In genomic region chr2:84816426-84817026, GRCh38 we compare ENCODE assay signal across 10 cellular contexts.
DNase-seq lines count a peak whose midpoint lies in the region; ATAC-seq lines count a peak whose summit lies in the region.
"Had no signal": no experiment of that assay in that cellular context is flagged by ENCODE, and none has a peak within 500 bp of the region (broad histone marks: within the 10 kb centered on the region; RNA-seq: fewer than 3 reads in every experiment).

No MANE protein-coding gene starts in this region.

- peak overlapping the region; percentile 91 for H3K27ac Mint-ChIP-seq in activated T-helper 17 cell treated with anti-CD3 and anti-CD28 coated beads, Interleukin-2, amount 50 U/mL, for 72 hours
- H3K27ac Mint-ChIP-seq in immature natural killer cell = peak overlapping the region in 1 of 6 donors; percentile 32

- peaks cover 4% of the 10 kb centered on the region for H3K36me3 Mint-ChIP-seq in activated T-helper 17 cell treated with anti-CD3 and anti-CD28 coated beads, Interleukin-2, amount 50 U/mL, for 72 hours (ENCODE audit: low read depth)
- H3K36me3 Mint-ChIP-seq in immature natural killer cell = peaks cover 0 to 12% (median 3%) of the 10 kb centered on the region in 3 donors

- DNase-seq in left ventricle myocardium superior (no peak), immature natural killer cell (no peak), NCI-H774 (lab: John Stamatoyannopoulos, UW) (no peak), islet precursor cell (no peak)
- DNase-seq: activated naive CD4-positive, alpha-beta T cell; DMS79 treated with DMSO at 0.1 percent for 48 hours had no signal

- H3K4me1 Mint-ChIP-seq in activated T-helper 17 cell treated with anti-CD3 and anti-CD28 coated beads, Interleukin-2, amount 50 U/mL, for 72 hours = peaks cover 23% of the 10 kb centered on the region
- peaks cover 12 to 23% of the 10 kb centered on the region in 2 donors for H3K4me1 Mint-ChIP-seq in immature natural killer cell

- H3K27me3 Mint-ChIP-seq in activated T-helper 17 cell treated with anti-CD3 and anti-CD28 coated beads, Interleukin-2, amount 50 U/mL, for 72 hours = no peaks in the 10 kb centered on the region
- peaks cover 0 to 5% (median 4%) of the 10 kb centered on the region in 3 donors for H3K27me3 Mint-ChIP-seq in immature natural killer cell (ENCODE audit: low read depth in 3 of 3)

- no peaks in the 10 kb centered on the region for H3K9me3 Mint-ChIP-seq in activated T-helper 17 cell treated with anti-CD3 and anti-CD28 coated beads, Interleukin-2, amount 50 U/mL, for 72 hours
- H3K9me3 Mint-ChIP-seq in immature natural killer cell = no peaks in the 10 kb centered on the region

- H3K4me3 Mint-ChIP-seq in activated T-helper 17 cell treated with anti-CD3 and anti-CD28 coated beads, Interleukin-2, amount 50 U/mL, for 72 hours = peak overlapping the region; percentile 62
- H3K4me3 Mint-ChIP-seq in immature natural killer cell = no peak overlapping the region

- intact Hi-C loops in left ventricle myocardium superior (cut with micrococcal nuclease) = no loop called here

- peak; percentile 74 for ATAC-seq in GM18511 (IDR thresholded peaks at IDR 0.05; ENCODE audit: unreplicated experiment)
- peak; percentile 61 for ATAC-seq in GM19463 (IDR thresholded peaks at IDR 0.05; ENCODE audit: unreplicated experiment)
- ATAC-seq in HG03039 (IDR thresholded peaks at IDR 0.05; ENCODE audit: unreplicated experiment) = peak; percentile 64
- ATAC-seq in activated T-helper 17 cell treated with anti-CD3 and anti-CD28 coated beads, Interleukin-2, amount 50 U/mL, for 72 hours (replicated peaks) = peak; percentile 65
- no peak for ATAC-seq in left ventricle myocardium superior
